In the genomic region with DNA sequence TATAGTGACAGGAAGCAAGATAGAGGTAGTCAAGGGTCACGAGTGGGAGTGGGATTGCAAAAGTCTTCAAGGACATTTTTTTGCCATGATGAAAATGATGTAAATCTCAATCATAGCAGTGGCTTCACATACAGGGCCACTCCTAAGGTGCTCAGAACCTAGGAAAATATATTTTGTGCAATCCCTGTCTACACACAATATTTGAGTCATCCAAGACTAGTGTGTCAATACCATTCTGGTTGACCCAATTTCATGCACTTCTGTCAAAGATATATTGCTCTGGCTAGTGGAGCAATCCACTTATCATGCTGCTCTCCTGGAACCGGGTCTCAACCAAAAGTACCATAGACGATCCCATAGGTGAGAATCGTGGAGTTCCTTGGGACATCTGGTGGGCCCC, we compare ENCODE assay signal across 33 cellular contexts. TPM values are rescaled to one million over a fixed set of nuclear protein-coding genes. Genes with fewer than 3 reads are reported as not detected.
"Had no signal": no experiment of that assay in that cellular context is flagged by ENCODE, and none has a peak within 500 bp of the region (broad histone marks: within the 10 kb centered on the region; RNA-seq: fewer than 3 reads in every experiment).

No MANE protein-coding gene starts in this region.

- H3K4me1 Mint-ChIP-seq: activated B cell treated with CpG ODN at 0.5 μM for 24 hours; activated CD4-positive, alpha-beta T cell treated with anti-CD3 and anti-CD28 coated beads, Interleukin-2, amount 10 ng/mL, durations not matched to agents 24 days and 14 days; activated CD8-positive, alpha-beta memory T cell treated with anti-CD3 and anti-CD28 coated beads, Interleukin-2, amount 10 ng/mL, durations not matched to agents 7 days and 5 days; activated naive CD4-positive, alpha-beta T cell treated with anti-CD3 and anti-CD28 coated beads, Interleukin-2, amount 10 ng/mL, durations not matched to agents 7 days and 5 days; activated naive CD4-positive, alpha-beta T cell treated with anti-CD3 and anti-CD28 coated beads, Interleukin-2, amount 50 U/mL, for 24 hours; activated naive CD8-positive, alpha-beta T cell treated with anti-CD3 and anti-CD28 coated beads, Interleukin-2, amount 50 U/mL, for 24 hours; brain had no signal

- H3K4me3 ChIP-seq: ascending aorta had no signal

- H3K27me3 ChIP-seq: ascending aorta had no signal

- FAIRE-seq: TTC549 had no signal

- H3K9me3 Mint-ChIP-seq: activated B cell treated with CpG ODN at 0.5 μM for 24 hours; activated CD4-positive, alpha-beta memory T cell treated with anti-CD3 and anti-CD28 coated beads for 36 hours; activated CD4-positive, alpha-beta T cell treated with anti-CD3 and anti-CD28 coated beads, Interleukin-2, amount 10 ng/mL, durations not matched to agents 24 days and 14 days; activated CD8-positive, alpha-beta T cell treated with anti-CD3 and anti-CD28 coated beads for 36 hours; activated naive CD4-positive, alpha-beta T cell treated with anti-CD3 and anti-CD28 coated beads, Interleukin-2, amount 10 ng/mL, durations not matched to agents 7 days and 5 days; activated naive CD4-positive, alpha-beta T cell treated with anti-CD3 and anti-CD28 coated beads, Interleukin-2, amount 50 U/mL, for 24 hours; activated naive CD8-positive, alpha-beta T cell treated with anti-CD3 and anti-CD28 coated beads, Interleukin-2, amount 10 ng/mL, durations not matched to agents 7 days and 5 days; activated naive CD8-positive, alpha-beta T cell treated with anti-CD3 and anti-CD28 coated beads, Interleukin-2, amount 50 U/mL, for 24 hours; activated T-helper 2 cell treated with anti-CD3 and anti-CD28 coated beads, Interferon-gamma antibody, Interleukin-2, Interleukin-4, amounts not matched to agents 10 μg/mL and 5 μg/mL and 100 μg/mL, durations not matched to agents 14 hours and 24 hours and 36 hours; brain; T-helper 1 cell treated with Interleukin-12 subunit alpha and Interleukin-12 subunit beta and Interleukin-4 antibody, amounts not matched to agents 30 μg/mL and 1 μg/mL, for 36 hours; T-helper 2 cell treated with Interferon-gamma antibody and Interleukin-4, amounts not matched to agents 5 μg/mL and 100 μg/mL, for 36 hours had no signal

- H3K27ac ChIP-seq: ascending aorta, VCaP had no signal

- ATAC-seq: activated CD8-positive, alpha-beta memory T cell treated with anti-CD3 and anti-CD28 coated beads, Interleukin-2, amount 10 ng/mL, durations not matched to agents 7 days and 5 days; activated CD8-positive, alpha-beta T cell treated with anti-CD3 and anti-CD28 coated beads for 36 hours; activated naive CD8-positive, alpha-beta T cell treated with anti-CD3 and anti-CD28 coated beads, Interleukin-2, amount 50 U/mL, for 24 hours had no signal

- H3K9me3 ChIP-seq: ascending aorta had no signal

- H3K4me3 Mint-ChIP-seq: activated B cell treated with CpG ODN at 0.5 μM for 24 hours; activated CD4-positive, alpha-beta memory T cell treated with anti-CD3 and anti-CD28 coated beads for 36 hours; activated CD4-positive, alpha-beta T cell treated with anti-CD3 and anti-CD28 coated beads, Interleukin-2, amount 10 ng/mL, durations not matched to agents 24 days and 14 days; activated CD8-positive, alpha-beta memory T cell treated with anti-CD3 and anti-CD28 coated beads, Interleukin-2, amount 10 ng/mL, durations not matched to agents 7 days and 5 days; activated CD8-positive, alpha-beta T cell treated with anti-CD3 and anti-CD28 coated beads for 36 hours; activated naive CD4-positive, alpha-beta T cell treated with anti-CD3 and anti-CD28 coated beads, Interleukin-2, amount 10 ng/mL, durations not matched to agents 7 days and 5 days; activated naive CD4-positive, alpha-beta T cell treated with anti-CD3 and anti-CD28 coated beads, Interleukin-2, amount 50 U/mL, for 24 hours; activated naive CD8-positive, alpha-beta T cell; activated naive CD8-positive, alpha-beta T cell treated with anti-CD3 and anti-CD28 coated beads, Interleukin-2, amount 10 ng/mL, durations not matched to agents 7 days and 5 days; activated naive CD8-positive, alpha-beta T cell treated with anti-CD3 and anti-CD28 coated beads, Interleukin-2, amount 50 U/mL, for 24 hours; brain; T-helper 1 cell treated with Interleukin-12 subunit alpha and Interleukin-12 subunit beta and Interleukin-4 antibody, amounts not matched to agents 30 μg/mL and 1 μg/mL, for 36 hours; T-helper 2 cell treated with Interferon-gamma antibody and Interleukin-4, amounts not matched to agents 5 μg/mL and 100 μg/mL, for 36 hours had no signal

- H3K4me1 ChIP-seq: ascending aorta had no signal

- H3K27me3 Mint-ChIP-seq: activated B cell treated with CpG ODN at 0.5 μM for 24 hours; activated CD4-positive, alpha-beta memory T cell treated with anti-CD3 and anti-CD28 coated beads for 36 hours; activated CD8-positive, alpha-beta T cell treated with anti-CD3 and anti-CD28 coated beads for 36 hours; activated naive CD4-positive, alpha-beta T cell treated with anti-CD3 and anti-CD28 coated beads, Interleukin-2, amount 50 U/mL, for 24 hours; activated naive CD8-positive, alpha-beta T cell; activated naive CD8-positive, alpha-beta T cell treated with anti-CD3 and anti-CD28 coated beads, Interleukin-2, amount 50 U/mL, for 24 hours; brain had no signal

- H3K36me3 Mint-ChIP-seq: activated CD4-positive, alpha-beta memory T cell treated with anti-CD3 and anti-CD28 coated beads for 36 hours; activated CD8-positive, alpha-beta memory T cell treated with anti-CD3 and anti-CD28 coated beads, Interleukin-2, amount 10 ng/mL, durations not matched to agents 7 days and 5 days; activated naive CD4-positive, alpha-beta T cell treated with anti-CD3 and anti-CD28 coated beads, Interleukin-2, amount 10 ng/mL, durations not matched to agents 7 days and 5 days; activated naive CD4-positive, alpha-beta T cell treated with anti-CD3 and anti-CD28 coated beads, Interleukin-2, amount 50 U/mL, for 24 hours; activated naive CD8-positive, alpha-beta T cell; activated naive CD8-positive, alpha-beta T cell treated with anti-CD3 and anti-CD28 coated beads, Interleukin-2, amount 10 ng/mL, durations not matched to agents 7 days and 5 days; brain had no signal

- H3K36me3 ChIP-seq: ascending aorta had no signal

- DNase-seq: activated B cell treated with CpG ODN at 0.5 μM for 24 hours; activated CD4-positive, alpha-beta memory T cell treated with anti-CD3 and anti-CD28 coated beads for 36 hours; activated CD4-positive, alpha-beta T cell treated with anti-CD3 and anti-CD28 coated beads for 4 hours; activated CD4-positive, alpha-beta T cell treated with anti-CD3 and anti-CD28 coated beads, Interleukin-2, amount 10 ng/mL, durations not matched to agents 24 days and 14 days; activated CD4-positive, alpha-beta T cell treated with anti-CD3 and anti-CD28 coated beads, Interleukin-2, amount 50 U/mL, for 1 hour; activated CD4-positive, alpha-beta T cell treated with anti-CD3 and anti-CD28 coated beads, Interleukin-2, amount 50 U/mL, for 4 hours; activated CD4-positive, CD25-positive, alpha-beta regulatory T cell treated with anti-CD3 and anti-CD28 coated beads, Interleukin-2, amount 50 U/mL, for 72 hours; activated CD8-positive, alpha-beta memory T cell treated with anti-CD3 and anti-CD28 coated beads, Interleukin-2, amount 10 ng/mL, durations not matched to agents 7 days and 5 days; activated CD8-positive, alpha-beta T cell treated with anti-CD3 and anti-CD28 coated beads for 36 hours; activated effector memory CD4-positive, alpha-beta T cell treated with Interleukin-2 at 50 U/mL for 16 hours; activated gamma-delta T cell; activated naive CD4-positive, alpha-beta T cell treated with anti-CD3 and anti-CD28 coated beads, Interleukin-2, amount 10 ng/mL, durations not matched to agents 7 days and 5 days; activated naive CD4-positive, alpha-beta T cell treated with Interleukin-2 at 50 U/mL for 16 hours; activated naive CD8-positive, alpha-beta T cell treated with anti-CD3 and anti-CD28 coated beads, Interleukin-2, amount 10 ng/mL, durations not matched to agents 7 days and 5 days; activated naive CD8-positive, alpha-beta T cell treated with anti-CD3 and anti-CD28 coated beads, Interleukin-2, amount 50 U/mL, for 24 hours; activated T-cell treated with anti-CD3 and anti-CD28 coated beads for 4 hours; activated T-cell treated with anti-CD3 and anti-CD28 coated beads, Interleukin-2, amount 50 U/mL, for 1 hour; activated T-cell treated with anti-CD3 and anti-CD28 coated beads, Interleukin-2, amount 50 U/mL, for 48 hours; amygdala; anterior cingulate cortex; central memory CD4-positive, alpha-beta T cell; T-helper 1 cell; T-helper 2 cell; T-helper 9 cell had no signal

RNA-seq across cellular contexts. Expression of a gene that starts 59.8 kb away (rescaled TPM):
- total RNA-seq: activated B cell treated with CpG ODN at 0.5 μM for 24 hours had no signal
